8 cellular contexts compared by ENCODE assay signal in genomic region chr1:53197301-53198205, GRCh38. TPM values are rescaled to one million over a fixed set of nuclear protein-coding genes. Genes with fewer than 3 reads are reported as not detected.
DNase-seq lines count a peak whose midpoint lies in the region; FAIRE-seq and TF ChIP-seq lines count a peak whose summit lies in the region.

No MANE protein-coding gene starts in this region.

- peak overlapping the region; percentile 95 to 98 for H3K9ac ChIP-seq in kidney (ENCODE audit: low read length in 2 of 2)

- DNase-seq in BJ (ENCODE audit: low read depth) (no peak), astrocyte of the cerebellum (ENCODE audit: low read depth) (no peak), kidney (no peak), OCI-M2 (lab: John Stamatoyannopoulos, UW; ENCODE audit: unreplicated experiment) (no peak), DMS79 (lab: John Stamatoyannopoulos, UW) (no peak), NCI-H1048 (lab: John Stamatoyannopoulos, UW) (no peak)
- no peak for DNase-seq in Jurkat, Clone E6-1 (ENCODE audit: low read depth, low spot score)

- H3K27me3 ChIP-seq in BJ (ENCODE audit: control insufficient read depth, insufficient read depth, low read length), result no peaks in the 10 kb centered on the region

- POLR2A ChIA-PET in BJ (lab: Charles Lee), result no interaction called here

- TF ChIP-seq CTCF in BJ (IDR thresholded peaks at IDR 0.05; ENCODE audit: insufficient read depth, low read depth, low read length) (no peak), astrocyte of the cerebellum (IDR thresholded peaks at IDR 0.05; ENCODE audit: low read depth, low read length, missing control alignments) (no peak), kidney (IDR thresholded peaks at IDR 0.05; ENCODE audit: borderline replicate concordance, extremely low read depth, insufficient read depth) (no peak)

- peak overlapping the region; percentile 88 to 97 for H3K27ac ChIP-seq in kidney (ENCODE audit: low read depth in 2 of 2, low read length in 2 of 2)
- peak overlapping the region; percentile 81 for H3K27ac ChIP-seq in temporal lobe (ENCODE audit: low read depth, low read length)

- H3K4me3 ChIP-seq in BJ (ENCODE audit: low read depth, low read length) (peak overlapping the region; percentile 78), astrocyte of the cerebellum (ENCODE audit: low read depth, low read length) (peak overlapping the region; percentile 77), kidney (ENCODE audit: low read length in 2 of 2) (peak overlapping the region; percentile 94 to 95)
- peak overlapping the region; percentile 88 for H3K4me3 ChIP-seq in Jurkat, Clone E6-1 (ENCODE audit: low read length)

- peaks cover 3% of the 10 kb centered on the region for H3K36me3 ChIP-seq in BJ (ENCODE audit: control insufficient read depth, insufficient read depth, low read length)
- H3K36me3 ChIP-seq in kidney (ENCODE audit: control insufficient read depth in 1 of 2, insufficient read depth in 2 of 2, low read length in 2 of 2), result peaks cover 8 to 17% of the 10 kb centered on the region in 2 donors

- H3K9me3 ChIP-seq in kidney (ENCODE audit: control insufficient read depth in 1 of 2, low read length in 2 of 2), result no peaks in the 10 kb centered on the region

- no peak for FAIRE-seq in kidney (lab: Jason Lieb, UNC)

- in situ Hi-C loops in astrocyte of the cerebellum (cut with HindIII; ENCODE audit: low sequenced_read_pairs), result no loop called here

- CTCF ChIA-PET in BJ (lab: Yijun Ruan, JAX), result no interaction called here

- peaks cover 9 to 16% of the 10 kb centered on the region in 2 donors for H3K4me1 ChIP-seq in kidney (ENCODE audit: control insufficient read depth in 1 of 2, insufficient read depth in 1 of 2, low read depth in 1 of 2, low read length in 2 of 2)

- intact Hi-C loops in kidney (cut with DNase I), result no loop called here

RNA-seq across cellular contexts. Expression of gene CPT2, which starts 0.9 kb away (rescaled TPM):
- polyA plus RNA-seq in BJ (2011; rRNA removed) (15.4 and 20.6 TPM in 2 replicates), kidney (ENCODE audit: insufficient read depth, low read depth, low replicate concordance) (57.7 TPM)
- polyA minus RNA-seq in BJ (2011; rRNA and poly(A)+ RNA removed), result 11.5 and 12.7 TPM in 2 replicates
- polyA plus RNA-seq in Jurkat, Clone E6-1 (2012; ENCODE audit: insufficient read depth, insufficient read length), result 32.9 TPM
- total RNA-seq in kidney (24.2 TPM), temporal lobe (3.0 TPM)

RNA-seq across cellular contexts. Expression of gene CZIB, which starts 22.9 kb away (rescaled TPM):
- polyA plus RNA-seq in BJ (2011; rRNA removed) (75.8 and 92.5 TPM in 2 replicates), kidney (ENCODE audit: insufficient read depth, low read depth, low replicate concordance) (76.5 TPM)
- polyA minus RNA-seq in BJ (2011; rRNA and poly(A)+ RNA removed), result 17.2 and 23.4 TPM in 2 replicates
- polyA plus RNA-seq in Jurkat, Clone E6-1 (2012; ENCODE audit: insufficient read depth, insufficient read length), result 112 TPM
- total RNA-seq in kidney (54.1 TPM), temporal lobe (28.5 TPM)

RNA-seq across cellular contexts. Expression of gene MAGOH, which starts 40.8 kb away (rescaled TPM):
- polyA plus RNA-seq in BJ (2011; rRNA removed) (3.9 and 24.9 TPM in 2 replicates), kidney (ENCODE audit: insufficient read depth, low read depth, low replicate concordance) (64.6 TPM)
- 23.6 and 23.7 TPM in 2 replicates for polyA minus RNA-seq in BJ (2011; rRNA and poly(A)+ RNA removed)
- 241 TPM for polyA plus RNA-seq in Jurkat, Clone E6-1 (2012; ENCODE audit: insufficient read depth, insufficient read length)
- total RNA-seq in kidney (39.4 TPM), temporal lobe (15.5 TPM)

RNA-seq across cellular contexts. Expression of gene SLC1A7, which starts 55.1 kb away (rescaled TPM):
- polyA plus RNA-seq in BJ (2011; rRNA removed), result 0.20 and 0.63 TPM in 2 replicates
- polyA minus RNA-seq in BJ (2011; rRNA and poly(A)+ RNA removed), result 0.24 and 0.26 TPM in 2 replicates
- polyA plus RNA-seq in Jurkat, Clone E6-1 (2012; ENCODE audit: insufficient read depth, insufficient read length), result not detected
- total RNA-seq in kidney, result not detected
- polyA plus RNA-seq in kidney (ENCODE audit: insufficient read depth, low read depth, low replicate concordance), result 1.0 TPM
- not detected for total RNA-seq in temporal lobe
